17 cellular contexts compared by ENCODE assay signal in the genomic region with DNA sequence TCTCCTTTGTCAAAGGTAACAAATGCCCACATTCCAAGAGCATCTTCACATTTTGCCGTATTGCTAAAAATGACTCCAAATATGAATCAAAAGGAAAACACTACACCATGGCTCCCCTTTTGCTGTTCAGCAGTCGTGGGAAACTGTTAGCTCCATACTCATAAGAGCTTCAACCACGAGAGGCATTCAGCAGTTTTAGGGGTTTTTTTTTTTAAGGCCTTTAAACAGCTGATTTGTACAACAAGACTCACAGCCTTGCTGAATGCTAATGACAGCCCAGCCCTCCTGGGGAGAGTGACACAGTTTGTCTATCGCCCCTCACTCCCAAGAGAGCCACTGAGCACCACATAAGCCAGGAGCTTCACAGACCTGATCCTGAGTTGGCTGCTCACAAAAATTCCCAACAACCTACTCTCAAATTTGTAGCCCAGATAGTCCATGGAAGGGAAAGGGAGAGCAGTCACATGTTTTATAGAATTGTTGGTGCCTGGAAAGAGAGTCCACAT. TPM values are rescaled to one million over a fixed set of nuclear protein-coding genes. Genes with fewer than 3 reads are reported as not detected.
"Had no signal": no experiment of that assay in that cellular context is flagged by ENCODE, and none has a peak within 500 bp of the region (broad histone marks: within the 10 kb centered on the region; RNA-seq: fewer than 3 reads in every experiment).

No MANE protein-coding gene starts in this region.

- H3K27ac Mint-ChIP-seq: activated CD4-positive, alpha-beta memory T cell treated with anti-CD3 and anti-CD28 coated beads for 36 hours; activated naive CD4-positive, alpha-beta T cell treated with anti-CD3 and anti-CD28 coated beads, Interleukin-2, amount 50 U/mL, for 72 hours; naive thymus-derived CD8-positive, alpha-beta T cell had no signal

- H3K27me3 Mint-ChIP-seq: activated CD4-positive, alpha-beta memory T cell treated with anti-CD3 and anti-CD28 coated beads for 36 hours had no signal

- H3K4me3 ChIP-seq: gastroesophageal sphincter, hepatocyte, lower lobe of right lung, mucosa of descending colon, sigmoid colon, upper lobe of left lung had no signal

- DNase-seq: activated CD4-positive, alpha-beta memory T cell treated with anti-CD3 and anti-CD28 coated beads for 36 hours; activated CD4-positive, alpha-beta T cell treated with anti-CD3 and anti-CD28 coated beads for 1 hour; activated effector memory CD4-positive, alpha-beta T cell treated with anti-CD3 and anti-CD28 coated beads, Interleukin-2, amount 50 U/mL, for 16 hours; activated T-cell treated with anti-CD3 and anti-CD28 coated beads, Interleukin-2, amount 50 U/mL, for 4 hours; amniotic stem cell; effector CD8-positive, alpha-beta T cell; lower lobe of right lung; mucosa of descending colon; naive thymus-derived CD8-positive, alpha-beta T cell; sigmoid colon; stimulated activated CD4-positive, alpha-beta T cell treated with anti-CD3 and anti-CD28 coated beads, Interleukin-2, amount 100 ng/mL, for 24 hours; stimulated activated naive CD4-positive, alpha-beta T cell; T-helper 9 cell; upper lobe of left lung had no signal

- H3K4me3 Mint-ChIP-seq: activated CD4-positive, alpha-beta memory T cell treated with anti-CD3 and anti-CD28 coated beads for 36 hours; activated T-cell treated with anti-CD3 and anti-CD28 coated beads, Interleukin-2, amount 50 U/mL, for 4 hours; naive thymus-derived CD8-positive, alpha-beta T cell had no signal

- H3K9me3 Mint-ChIP-seq: activated CD4-positive, alpha-beta memory T cell treated with anti-CD3 and anti-CD28 coated beads for 36 hours; activated naive CD4-positive, alpha-beta T cell treated with anti-CD3 and anti-CD28 coated beads, Interleukin-2, amount 50 U/mL, for 72 hours; activated T-cell treated with anti-CD3 and anti-CD28 coated beads, Interleukin-2, amount 50 U/mL, for 4 hours; naive thymus-derived CD8-positive, alpha-beta T cell had no signal

- H3K27ac ChIP-seq: gastroesophageal sphincter, hepatocyte, lower lobe of right lung had no signal

- H3K27me3 ChIP-seq: gastroesophageal sphincter, hepatocyte, sigmoid colon, upper lobe of left lung had no signal

- H3K36me3 Mint-ChIP-seq: activated CD4-positive, alpha-beta memory T cell treated with anti-CD3 and anti-CD28 coated beads for 36 hours; activated naive CD4-positive, alpha-beta T cell treated with anti-CD3 and anti-CD28 coated beads, Interleukin-2, amount 50 U/mL, for 72 hours; naive thymus-derived CD8-positive, alpha-beta T cell had no signal

- H3K36me3 ChIP-seq: gastroesophageal sphincter, lower lobe of right lung, sigmoid colon, upper lobe of left lung had no signal

- H3K9me3 ChIP-seq: gastroesophageal sphincter, lower lobe of right lung, mucosa of descending colon, sigmoid colon, upper lobe of left lung had no signal

- ATAC-seq: activated naive CD4-positive, alpha-beta T cell treated with anti-CD3 and anti-CD28 coated beads, Interleukin-2, amount 50 U/mL, for 72 hours; activated T-cell treated with anti-CD3 and anti-CD28 coated beads, Interleukin-2, amount 50 U/mL, for 4 hours; gastroesophageal sphincter; lower lobe of right lung; mucosa of descending colon; naive thymus-derived CD8-positive, alpha-beta T cell had no signal

RNA-seq across cellular contexts. Expression of gene GALNT18, which starts 32.4 kb away (rescaled TPM):
- total RNA-seq: naive thymus-derived CD8-positive, alpha-beta T cell had no signal
